In genomic region chr2:109679627-109680026, GRCh38 we compare ENCODE assay signal across 1 cellular context.
TF ChIP-seq lines count a peak whose summit lies in the region.

No MANE protein-coding gene starts in this region.

TF ChIP-seq in HepG2, 621 proteins besides CTCF, POLR2A, EP300 and RAD21 (continued from another document):
- TF ChIP-seq PRDM10 (CRISPR knock-in tag; IDR thresholded peaks at IDR 0.05; ENCODE audit: low read depth): no peak
- TF ChIP-seq ARID5B (CRISPR knock-in tag; IDR thresholded peaks at IDR 0.05): peak; percentile 33; the same call in 1 of the 2 replicates
- TF ChIP-seq ZNF547 (CRISPR knock-in tag; IDR thresholded peaks at IDR 0.05): no peak
TF ChIP-seq in HepG2: peak in this region for 4.
